1 cellular context compared by ENCODE assay signal in genomic region chrX:1904663-1905218, GRCh38.
TF ChIP-seq lines count a peak whose summit lies in the region.

No MANE protein-coding gene starts in this region.

TF ChIP-seq in HEK293, 187 proteins besides CTCF, POLR2A, EP300 and RAD21 (continued from another document):
- TF ChIP-seq ZNF747 (tag by site-specific recombination; IDR thresholded peaks at IDR 0.05) (peak; percentile 39; the same call in 1 of the 2 replicates), ZBTB48 (tag by site-specific recombination; IDR thresholded peaks at IDR 0.05) (no peak), ZNF513 (tag by site-specific recombination; IDR thresholded peaks at IDR 0.05) (peak; percentile 80), ZNF2 (tag by site-specific recombination; IDR thresholded peaks at IDR 0.05) (no peak), ATF2 (tag by site-specific recombination; IDR thresholded peaks at IDR 0.05; ENCODE audit: low read depth) (0 out of 2 replicates have a peak, but pooled peaks have one; percentile 2), ZNF677 (tag by site-specific recombination; IDR thresholded peaks at IDR 0.05) (no peak), ZNF202 (tag by site-specific recombination; IDR thresholded peaks at IDR 0.05; ENCODE audit: borderline replicate concordance) (no peak), ZBTB49 (tag by site-specific recombination; IDR thresholded peaks at IDR 0.05; ENCODE audit: low read depth) (no peak), ZNF701 (tag by site-specific recombination; IDR thresholded peaks at IDR 0.05) (no peak), ZIC2 (tag by site-specific recombination; IDR thresholded peaks at IDR 0.05) (no peak), ZEB2 (tag by site-specific recombination; IDR thresholded peaks at IDR 0.05) (no peak), ZNF239 (tag by site-specific recombination; IDR thresholded peaks at IDR 0.05) (0 out of 2 replicates have a peak, but pooled peaks have one; percentile 54), ZNF654 (tag by site-specific recombination; IDR thresholded peaks at IDR 0.05; ENCODE audit: low read depth) (no peak), ZNF707 (tag by site-specific recombination; IDR thresholded peaks at IDR 0.05) (0 out of 2 replicates have a peak, but pooled peaks have one; percentile 22), ZNF292 (tag by site-specific recombination; IDR thresholded peaks at IDR 0.05; ENCODE audit: borderline replicate concordance, low read depth) (no peak), ZBTB21 (tag by site-specific recombination; IDR thresholded peaks at IDR 0.05) (no peak), IKZF3 (tag by site-specific recombination; IDR thresholded peaks at IDR 0.05) (no peak), ZNF121 (tag by site-specific recombination; IDR thresholded peaks at IDR 0.05) (no peak), YY2 (tag by site-specific recombination; IDR thresholded peaks at IDR 0.05) (no peak), ZFP3 (tag by site-specific recombination; IDR thresholded peaks at IDR 0.05; ENCODE audit: low read depth) (no peak), PRDM1 (tag by site-specific recombination; IDR thresholded peaks at IDR 0.05) (no peak)
- TF ChIP-seq, protein P1, sequence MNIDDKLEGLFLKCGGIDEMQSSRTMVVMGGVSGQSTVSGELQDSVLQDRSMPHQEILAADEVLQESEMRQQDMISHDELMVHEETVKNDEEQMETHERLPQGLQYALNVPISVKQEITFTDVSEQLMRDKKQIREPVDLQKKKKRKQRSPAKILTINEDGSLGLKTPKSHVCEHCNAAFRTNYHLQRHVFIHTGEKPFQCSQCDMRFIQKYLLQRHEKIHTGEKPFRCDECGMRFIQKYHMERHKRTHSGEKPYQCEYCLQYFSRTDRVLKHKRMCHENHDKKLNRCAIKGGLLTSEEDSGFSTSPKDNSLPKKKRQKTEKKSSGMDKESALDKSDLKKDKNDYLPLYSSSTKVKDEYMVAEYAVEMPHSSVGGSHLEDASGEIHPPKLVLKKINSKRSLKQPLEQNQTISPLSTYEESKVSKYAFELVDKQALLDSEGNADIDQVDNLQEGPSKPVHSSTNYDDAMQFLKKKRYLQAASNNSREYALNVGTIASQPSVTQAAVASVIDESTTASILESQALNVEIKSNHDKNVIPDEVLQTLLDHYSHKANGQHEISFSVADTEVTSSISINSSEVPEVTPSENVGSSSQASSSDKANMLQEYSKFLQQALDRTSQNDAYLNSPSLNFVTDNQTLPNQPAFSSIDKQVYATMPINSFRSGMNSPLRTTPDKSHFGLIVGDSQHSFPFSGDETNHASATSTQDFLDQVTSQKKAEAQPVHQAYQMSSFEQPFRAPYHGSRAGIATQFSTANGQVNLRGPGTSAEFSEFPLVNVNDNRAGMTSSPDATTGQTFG (tag by site-specific recombination; IDR thresholded peaks at IDR 0.05; ENCODE audit: borderline replicate concordance) = peak; percentile 8; the same call in 1 of the 2 replicates
TF ChIP-seq in HEK293: peak in this region for 7.
